Comparison of ENCODE assay signal across 16 cellular contexts in the genomic region with DNA sequence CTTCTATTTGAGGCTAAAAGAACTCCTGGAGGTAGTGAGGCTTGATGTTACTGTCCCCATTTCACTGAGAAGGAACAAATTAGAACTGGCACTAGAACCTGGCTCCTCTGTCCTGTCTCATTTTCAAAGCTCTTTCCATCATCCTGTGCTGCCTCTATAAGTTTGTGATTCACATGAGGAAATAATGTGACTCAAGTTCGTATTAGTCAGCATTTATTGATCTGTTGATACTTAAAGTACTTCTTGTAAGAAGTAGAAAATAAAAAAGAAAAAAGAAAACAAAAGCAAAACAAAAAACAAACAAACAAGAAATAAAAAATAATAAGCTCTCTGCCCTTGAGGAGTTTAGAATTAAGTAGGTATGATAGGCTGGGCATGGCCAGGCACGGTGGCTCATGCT. TPM values are rescaled to one million over a fixed set of nuclear protein-coding genes. Genes with fewer than 3 reads are reported as not detected.
DNase-seq lines count a peak whose midpoint lies in the region; ATAC-seq and TF ChIP-seq lines count a peak whose summit lies in the region.
"Had no signal": no experiment of that assay in that cellular context is flagged by ENCODE, and none has a peak within 500 bp of the region (broad histone marks: within the 10 kb centered on the region; RNA-seq: fewer than 3 reads in every experiment).

No MANE protein-coding gene starts in this region.

- H3K4me3 ChIP-seq in osteoblast (ENCODE audit: insufficient read depth, low read length): no peak overlapping the region
- H3K4me3 ChIP-seq: BLaER1 treated with 17β-estradiol and CSF1 and Interleukin-3, amounts not matched to agents 10 nM and 100 nM had no signal

- H3K4me3 Mint-ChIP-seq in activated T-cell treated with anti-CD3 and anti-CD28 coated beads, Interleukin-2, amount 50 U/mL, for 24 hours: no peak overlapping the region

- H3K27ac ChIP-seq in osteoblast (ENCODE audit: low read depth, low read length): no peak overlapping the region
- H3K27ac ChIP-seq: 22Rv1; BLaER1 treated with 17β-estradiol and CSF1 and Interleukin-3, amounts not matched to agents 10 nM and 100 nM had no signal

- H3K4me1 Mint-ChIP-seq in activated T-cell treated with anti-CD3 and anti-CD28 coated beads, Interleukin-2, amount 50 U/mL, for 24 hours (ENCODE audit: low read depth): peaks cover 38% of the 10 kb centered on the region

- H3K36me3 ChIP-seq in osteoblast (ENCODE audit: insufficient read depth, low read length): peaks cover 3% of the 10 kb centered on the region

- H3K4me1 ChIP-seq in osteoblast (ENCODE audit: insufficient read depth, low read length): peaks cover 15% of the 10 kb centered on the region

- ATAC-seq in GM21529 (IDR thresholded peaks at IDR 0.05; ENCODE audit: unreplicated experiment): no peak
- ATAC-seq: Panc1 had no signal

- peaks cover 28% of the 10 kb centered on the region for H3K36me3 Mint-ChIP-seq in activated T-cell treated with anti-CD3 and anti-CD28 coated beads, Interleukin-2, amount 50 U/mL, for 24 hours (ENCODE audit: low read depth)

- TF ChIP-seq CTCF in osteoblast (IDR thresholded peaks at IDR 0.05; ENCODE audit: extremely low read depth, low read depth, low read length) (no peak), GM13976 (IDR thresholded peaks at IDR 0.05; ENCODE audit: borderline replicate concordance, control extremely low read depth, extremely low read depth, insufficient read depth, missing control alignments) (no peak)

- no peaks in the 10 kb centered on the region for H3K27me3 ChIP-seq in osteoblast (ENCODE audit: insufficient read depth, low read length)
- H3K27me3 ChIP-seq: BLaER1 treated with 17β-estradiol and CSF1 and Interleukin-3, amounts not matched to agents 10 nM and 100 nM had no signal

- in situ Hi-C loops in GM13976 (cut with MboI; ENCODE audit: low sequenced_read_pairs, unreplicated experiment): no loop called here

- H2AFZ ChIP-seq in osteoblast (ENCODE audit: low read length): no peak overlapping the region

- no peaks in the 10 kb centered on the region for H3K9me3 Mint-ChIP-seq in activated T-cell treated with anti-CD3 and anti-CD28 coated beads, Interleukin-2, amount 50 U/mL, for 24 hours

- H3K4me2 ChIP-seq in osteoblast (ENCODE audit: insufficient read depth, low read length): no peak overlapping the region
- H3K4me2 ChIP-seq: BLaER1 treated with 17β-estradiol and CSF1 and Interleukin-3, amounts not matched to agents 10 nM and 100 nM; SK-N-SH had no signal

- no peaks in the 10 kb centered on the region for H3K9me3 ChIP-seq in osteoblast (ENCODE audit: low read depth, low read length)
- H3K9me3 ChIP-seq: BLaER1 treated with 17β-estradiol and CSF1 and Interleukin-3, amounts not matched to agents 10 nM and 100 nM; SK-N-SH had no signal

- peaks cover 22% of the 10 kb centered on the region for H3K79me2 ChIP-seq in osteoblast (ENCODE audit: insufficient read depth, low read length)

- peaks cover 2% of the 10 kb centered on the region for H4K20me1 ChIP-seq in osteoblast (ENCODE audit: insufficient read depth, low read length)

- DNase-seq in activated T-cell treated with anti-CD3 and anti-CD28 coated beads, Interleukin-2, amount 50 U/mL, for 24 hours: no peak
- DNase-seq in activated T-cell treated with anti-CD3 and anti-CD28 coated beads, Interleukin-2, amount 50 U/mL, for 48 hours: no peak
- peak; percentile 47 for DNase-seq in RKO (ENCODE audit: low spot score)
- DNase-seq in osteoblast (ENCODE audit: insufficient read length, low spot score, missing footprints): peak; percentile 88
- no peak for DNase-seq in GM13976 (ENCODE audit: low spot score)
- DNase-seq: DMS 273 treated with DMSO at 0.1 percent for 48 hours, Karpas-422, NCI-H187 treated with DMSO at 0.1 percent for 48 hours, NCI-H446 treated with DMSO at 0.1 percent for 48 hours, NCI-H748 treated with DMSO at 0.1 percent for 48 hours, Right ventricle myocardium superior, SK-N-SH had no signal

- H3K27me3 Mint-ChIP-seq in activated T-cell treated with anti-CD3 and anti-CD28 coated beads, Interleukin-2, amount 50 U/mL, for 24 hours: no peaks in the 10 kb centered on the region

- H3K27ac Mint-ChIP-seq in activated T-cell treated with anti-CD3 and anti-CD28 coated beads, Interleukin-2, amount 50 U/mL, for 24 hours: peak overlapping the region; percentile 14

RNA-seq across cellular contexts. Expression of gene ESPL1, which starts 2.3 kb away (rescaled TPM):
- 0.72 and 1.8 TPM in 2 replicates for total RNA-seq in osteoblast

RNA-seq across cellular contexts. Expression of gene PFDN5, which starts 29.6 kb away (rescaled TPM):
- total RNA-seq in osteoblast: 323 and 324 TPM in 2 replicates

RNA-seq across cellular contexts. Expression of gene MYG1, which starts 33.7 kb away (rescaled TPM):
- total RNA-seq in osteoblast: 32.9 and 34.2 TPM in 2 replicates

RNA-seq across cellular contexts. Expression of gene RARG, which starts 33.8 kb away (rescaled TPM):
- 46.6 and 49.9 TPM in 2 replicates for total RNA-seq in osteoblast

RNA-seq across cellular contexts. Expression of gene AAAS, which starts 55.6 kb away (rescaled TPM):
- total RNA-seq in osteoblast: 37.4 and 39.8 TPM in 2 replicates

Comparison
In these comparisons a context has a peak if more than half of its experiments do, and no peak if none do; other contexts are left out.
1. DNase-seq: peak in RKO (single experiment) and osteoblast (single experiment); none in activated T-cell treated with anti-CD3 and anti-CD28 coated beads, Interleukin-2, amount 50 U/mL, for 24 hours (single experiment), activated T-cell treated with anti-CD3 and anti-CD28 coated beads, Interleukin-2, amount 50 U/mL, for 48 hours (0 of 2) and GM13976 (single experiment).